ENCODE assay signal across 8 cellular contexts in genomic region chr3:45210308-45211038, GRCh38. TPM values are rescaled to one million over a fixed set of nuclear protein-coding genes. Genes with fewer than 3 reads are reported as not detected.
DNase-seq lines count a peak whose midpoint lies in the region; ATAC-seq and TF ChIP-seq lines count a peak whose summit lies in the region.

No MANE protein-coding gene starts in this region.

- TF ChIP-seq CTCF in C4-2B (conservative IDR thresholded peaks at IDR 0.05) (peak; percentile 90), HFFc6 (IDR thresholded peaks at IDR 0.05) (peak; percentile 92), upper lobe of left lung (IDR thresholded peaks at IDR 0.05) (peak; percentile 64 to 92 (median 85))

- no peak overlapping the region for H3K27ac ChIP-seq in C4-2B
- no peak overlapping the region for H3K27ac ChIP-seq in SJSA1
- H3K27ac ChIP-seq in upper lobe of left lung = no peak overlapping the region

- no peak overlapping the region; the same call in 1 of the 2 replicates for H3K27ac Mint-ChIP-seq in HFFc6

- intact Hi-C loops in posterior vena cava (cut with DNase I) = loop anchor here (5.0 to 10.0 kb wide), 2 partner anchors 166 to 173 kb away; no protein-coding TSS in a partner anchor

- no peak overlapping the region for H3K4me3 Mint-ChIP-seq in HFFc6

- DNase-seq in HFFc6 = peak; percentile 65
- DNase-seq in SJSA1 (ENCODE audit: low read depth in 1 of 2, low spot score in 2 of 2) = peak; percentile 66 to 81
- peak; percentile 77 for DNase-seq in activated gamma-delta T cell treated with Interleukin-2 at 50 U/mL for 16 hours
- DNase-seq in globus pallidus (ENCODE audit: low spot score) = peak; percentile 35
- DNase-seq in posterior vena cava (ENCODE audit: low spot score) = peak; percentile 95
- DNase-seq in upper lobe of left lung = peak; percentile 83

- WGBS in upper lobe of left lung, 2 donors = 34 to 38% methylated on average over 6 to 12 of the region's 14 CpGs

- H3K36me3 ChIP-seq in SJSA1 = no peaks in the 10 kb centered on the region
- H3K36me3 ChIP-seq in upper lobe of left lung = no peaks in the 10 kb centered on the region

- H3K9me3 ChIP-seq in SJSA1 (replicated peaks) (no peaks in the 10 kb centered on the region), upper lobe of left lung (no peaks in the 10 kb centered on the region)

- no peaks in the 10 kb centered on the region; the same call in 1 of the 2 replicates for H3K27me3 Mint-ChIP-seq in HFFc6 (ENCODE audit: insufficient read depth)

- H3K27me3 ChIP-seq in SJSA1 (replicated peaks) (no peaks in the 10 kb centered on the region), upper lobe of left lung (no peaks in the 10 kb centered on the region)

- no peaks in the 10 kb centered on the region for H3K36me3 Mint-ChIP-seq in HFFc6 (ENCODE audit: low read depth)

- no peaks in the 10 kb centered on the region for H3K9me3 Mint-ChIP-seq in HFFc6

- H3K4me3 ChIP-seq in SJSA1 = no peak overlapping the region
- H3K4me3 ChIP-seq in upper lobe of left lung = no peak overlapping the region

- no peak for TF ChIP-seq POLR2A in upper lobe of left lung (IDR thresholded peaks at IDR 0.05)

- peaks cover 42% of the 10 kb centered on the region for H3K4me1 Mint-ChIP-seq in HFFc6 (ENCODE audit: low read depth)

- no peak for TF ChIP-seq EP300 in upper lobe of left lung (IDR thresholded peaks at IDR 0.05)

- peaks cover 22% of the 10 kb centered on the region for H3K4me1 ChIP-seq in SJSA1 (replicated peaks)
- H3K4me1 ChIP-seq in upper lobe of left lung = peaks cover 0 to 11% (median 4%) of the 10 kb centered on the region in 4 donors

- ATAC-seq in upper lobe of left lung (ENCODE audit: low FRiP score in 2 of 2) (peak; percentile 90 to 94), HG03175 (IDR thresholded peaks at IDR 0.05; ENCODE audit: unreplicated experiment) (no peak)

RNA-seq across cellular contexts. Expression of gene TMEM158, which starts 15.6 kb away (rescaled TPM):
- total RNA-seq in HFFc6 (2021; fragmentation: NEBNext Ultra II Directional; extraction: Animal tissue kit (Norgen Biotek cat#: 25700)) = 10 to 100 TPM; 26.1 to 82.2 (median 29.4) TPM
- 11.4 and 16.5 TPM in 2 replicates for total RNA-seq in SJSA1 (2014; rRNA removed; shearing (Covaris generic))
- total RNA-seq in posterior vena cava (10 to 100 TPM; 16.6 to 22.7 TPM), upper lobe of left lung (1 to 10 TPM in 2 of 6 donors, under 1 TPM in 1, not detected in 3; 0.76 to 3.8 (median 1.7) TPM)

Comparison
In these comparisons a context has a peak if more than half of its experiments do, and no peak if none do; other contexts are left out.
1. DNase-seq: peak in every context shown above with its lines; median percentile 95 in posterior vena cava; 83 in upper lobe of left lung; 77 in activated gamma-delta T cell treated with Interleukin-2 at 50 U/mL for 16 hours; 74 in SJSA1; 65 in HFFc6; 35 in globus pallidus.